In the genomic region with DNA sequence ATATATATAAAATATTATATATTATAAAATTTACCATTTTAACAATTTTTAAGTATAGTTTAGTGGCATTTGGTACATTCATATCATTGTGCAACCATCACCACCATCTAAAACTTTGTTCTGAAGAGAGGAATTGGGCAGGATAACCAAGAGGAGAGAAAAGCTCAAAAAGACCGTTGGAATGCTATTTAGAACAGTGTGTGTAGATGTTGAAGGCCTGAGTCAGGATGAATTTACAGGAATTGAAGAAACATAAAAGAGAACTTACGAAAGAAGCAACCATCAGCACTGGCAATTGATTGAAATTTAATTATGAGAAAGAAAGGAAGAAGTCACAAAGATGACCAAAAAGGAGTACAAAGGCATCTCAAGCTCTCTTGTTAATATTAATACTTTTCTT, we compare ENCODE assay signal across 18 cellular contexts.
"Had no signal": no experiment of that assay in that cellular context is flagged by ENCODE, and none has a peak within 500 bp of the region (broad histone marks: within the 10 kb centered on the region; RNA-seq: fewer than 3 reads in every experiment).

No MANE protein-coding gene starts in this region.

- H3K27me3 ChIP-seq: foreskin keratinocyte, left lung, right atrium auricular region, transverse colon, vagina had no signal

- DNase-seq: activated CD4-positive, alpha-beta T cell treated with anti-CD3 and anti-CD28 coated beads for 36 hours; activated CD4-positive, alpha-beta T cell treated with anti-CD3 and anti-CD28 coated beads, Interleukin-2, amount 50 U/mL, for 48 hours; activated gamma-delta T cell treated with Interleukin-2 at 50 U/mL for 16 hours; activated T-cell treated with anti-CD3 and anti-CD28 coated beads for 4 hours; amniotic stem cell; central memory CD4-positive, alpha-beta T cell; cortex of kidney; erythroblast; foreskin keratinocyte; hypothalamus; left lung; nucleus accumbens; transverse colon had no signal

- H3K36me3 ChIP-seq: left lung, right atrium auricular region, transverse colon, vagina had no signal

- H3K4me1 ChIP-seq: foreskin keratinocyte, vagina had no signal

- ATAC-seq: activated CD4-positive, alpha-beta T cell treated with anti-CD3 and anti-CD28 coated beads for 36 hours; activated naive CD4-positive, alpha-beta T cell treated with anti-CD3 and anti-CD28 coated beads, Interleukin-2, amount 50 U/mL, for 72 hours; foreskin keratinocyte; left lung; WTC11 had no signal

- H3K27ac ChIP-seq: foreskin keratinocyte, left lung, right atrium auricular region, skin epidermis, transverse colon, vagina had no signal

- H3K9me3 ChIP-seq: left lung, right atrium auricular region, transverse colon, vagina had no signal

- H3K4me3 ChIP-seq: left lung, right atrium auricular region, skin epidermis, transverse colon, vagina had no signal
